In genomic region chr19:19385131-19385899, GRCh38 we compare ENCODE assay signal across 8 cellular contexts. TPM values are rescaled to one million over a fixed set of nuclear protein-coding genes. Genes with fewer than 3 reads are reported as not detected.
DNase-seq lines count a peak whose midpoint lies in the region; ATAC-seq and TF ChIP-seq lines count a peak whose summit lies in the region.

No MANE protein-coding gene starts in this region.

- H3K27me3 ChIP-seq in CD4-positive, alpha-beta memory T cell (ENCODE audit: insufficient read depth, low read length): no peaks in the 10 kb centered on the region
- H3K27me3 ChIP-seq in dorsolateral prefrontal cortex: no peaks in the 10 kb centered on the region
- no peaks in the 10 kb centered on the region for H3K27me3 ChIP-seq in right lobe of liver

- H3K27ac ChIP-seq in CD4-positive, alpha-beta memory T cell (ENCODE audit: low read depth, low read length): peak overlapping the region; percentile 85
- H3K27ac ChIP-seq in dorsolateral prefrontal cortex (peak overlapping the region in 44 of 59 donors; percentile 11 to 90 (median 69)), right lobe of liver (peak overlapping the region; percentile 53 to 87 (median 71))

- TF ChIP-seq CTCF in dorsolateral prefrontal cortex (IDR thresholded peaks at IDR 0.05 in 54 of 56, conservative IDR thresholded peaks at IDR 0.05 in 2 of 56; ENCODE audit: low read depth in 1 of 56, partially characterized antibody in 56 of 56) (peak in 44 of 56 donors; percentile 12 to 64 (median 38)), right lobe of liver (IDR thresholded peaks at IDR 0.05) (peak in 3 of 4 donors; percentile 21 to 29 (median 26))

- CTCF ChIA-PET in CD4-positive, alpha-beta memory T cell (lab: Charles Lee; ENCODE audit: partially characterized antibody): interaction anchor here (0.7 to 2.1 kb wide), 9 partner anchors 12 to 131 kb away, joined by 3 to 9 read pairs (median 4); partner anchors contain the start of genes GATAD2A and NDUFA13
- CTCF ChIA-PET in activated CD4-positive, alpha-beta memory T cell treated with anti-CD3 and anti-CD28 coated beads for 36 hours (lab: Charles Lee): interaction anchor here (0.6 to 1.7 kb wide), 8 partner anchors 11 to 105 kb away, joined by 3 to 8 read pairs (median 5); partner anchors contain the start of gene GATAD2A

- peaks cover 49% of the 10 kb centered on the region for H3K4me1 ChIP-seq in CD4-positive, alpha-beta memory T cell (ENCODE audit: insufficient read depth, low read length)
- peaks cover 0 to 31% (median 5%) of the 10 kb centered on the region in 4 donors for H3K4me1 ChIP-seq in right lobe of liver

- no peaks in the 10 kb centered on the region for H3K9me3 ChIP-seq in CD4-positive, alpha-beta memory T cell (ENCODE audit: control insufficient read depth in 1 of 2, low read length in 2 of 2)
- H3K9me3 ChIP-seq in right lobe of liver: no peaks in the 10 kb centered on the region

- ATAC-seq in GM19452 (IDR thresholded peaks at IDR 0.05; ENCODE audit: unreplicated experiment) (peak; percentile 90), HG03575 (IDR thresholded peaks at IDR 0.05; ENCODE audit: extremely low read depth, insufficient number of reproducible peaks, low FRiP score, unreplicated experiment) (peak; percentile 68), right lobe of liver (peak; percentile 95 to 98 (median 96))

- peaks cover 0 to 8% of the 10 kb centered on the region in 2 donors for H3K36me3 Mint-ChIP-seq in CD4-positive, alpha-beta memory T cell
- H3K36me3 Mint-ChIP-seq in activated CD4-positive, alpha-beta memory T cell treated with anti-CD3 and anti-CD28 coated beads for 36 hours: peaks cover 2% of the 10 kb centered on the region

- POLR2A ChIA-PET in CD4-positive, alpha-beta memory T cell (lab: Charles Lee; ENCODE audit: partially characterized antibody): interaction anchor here (0.6 to 2.1 kb wide), 19 partner anchors 9 to 803 kb away, joined by 3 to 49 read pairs (median 5); partner anchors contain the start of genes GATAD2A, NDUFA13 and TSSK6
- POLR2A ChIA-PET in activated CD4-positive, alpha-beta memory T cell treated with anti-CD3 and anti-CD28 coated beads for 36 hours (lab: Charles Lee): interaction anchor here (0.6 to 1.6 kb wide), 5 partner anchors 12 to 75 kb away, joined by 3 to 12 read pairs (median 5); partner anchors contain the start of genes GATAD2A and MAU2

- TF ChIP-seq POLR2A in right lobe of liver (IDR thresholded peaks at IDR 0.05): peak; percentile 54

- H3K36me3 ChIP-seq in CD4-positive, alpha-beta memory T cell (ENCODE audit: insufficient read depth, low read length): no peaks in the 10 kb centered on the region
- no peaks in the 10 kb centered on the region for H3K36me3 ChIP-seq in right lobe of liver

- peak; percentile 99 to 100 (median 99) for DNase-seq in CD4-positive, alpha-beta memory T cell
- DNase-seq in NCI-H82 (lab: John Stamatoyannopoulos, UW): peak; percentile 100
- DNase-seq in activated CD4-positive, alpha-beta memory T cell treated with anti-CD3 and anti-CD28 coated beads for 36 hours: peak; percentile 100
- peak; percentile 99 to 100 (median 100) for DNase-seq in dorsolateral prefrontal cortex
- DNase-seq in right lobe of liver: peak; percentile 100
- peak; percentile 100 for DNase-seq in stimulated activated CD4-positive, alpha-beta T cell treated with anti-CD3 and anti-CD28 coated beads, Interleukin-4, amount 100 ng/mL, for 24 hours

- WGBS in right lobe of liver (ENCODE audit: insufficient coverage, low coverage, low lambda C conversion rate, missing lambda C conversion rate): 0% methylated on average over 26 of the region's 75 CpGs

- H3K9me3 Mint-ChIP-seq in CD4-positive, alpha-beta memory T cell: no peaks in the 10 kb centered on the region
- H3K9me3 Mint-ChIP-seq in activated CD4-positive, alpha-beta memory T cell treated with anti-CD3 and anti-CD28 coated beads for 36 hours: no peaks in the 10 kb centered on the region

- intact Hi-C loops in CD4-positive, alpha-beta memory T cell (cut with micrococcal nuclease): loop anchor here (1.0 to 2.0 kb wide), 5 partner anchors 12 to 193 kb away; partner anchors contain the start of genes BORCS8, GATAD2A and RFXANK
- intact Hi-C loops in activated CD4-positive, alpha-beta memory T cell treated with anti-CD3 and anti-CD28 coated beads for 36 hours (cut with micrococcal nuclease): loop anchor here (1.0 kb wide), 5 partner anchors 20 to 104 kb away; partner anchors contain the start of genes GATAD2A, MAU2 and SUGP1
- intact Hi-C loops in dorsolateral prefrontal cortex (cut with DNase I): loop anchor here in 1 of 2 donors (2.0 kb wide), 1 partner anchor 19 kb away; the partner anchor contains the start of gene GATAD2A
- intact Hi-C loops in right lobe of liver (cut with DNase I): no loop called here

- H3K4me1 Mint-ChIP-seq in CD4-positive, alpha-beta memory T cell: peaks cover 25 to 47% (median 35%) of the 10 kb centered on the region in 4 donors
- H3K4me1 Mint-ChIP-seq in activated CD4-positive, alpha-beta memory T cell treated with anti-CD3 and anti-CD28 coated beads for 36 hours (ENCODE audit: low read depth): peaks cover 35% of the 10 kb centered on the region

- peak overlapping the region; percentile 52 to 57 for H3K4me3 ChIP-seq in CD4-positive, alpha-beta memory T cell (ENCODE audit: low read length in 2 of 2)
- peak overlapping the region; percentile 42 to 99 (median 82) for H3K4me3 ChIP-seq in dorsolateral prefrontal cortex
- H3K4me3 ChIP-seq in right lobe of liver: peak overlapping the region; percentile 74 to 83 (median 78)

- peak overlapping the region; percentile 90 to 97 (median 94) for H3K27ac Mint-ChIP-seq in CD4-positive, alpha-beta memory T cell
- peak overlapping the region; percentile 85 for H3K27ac Mint-ChIP-seq in activated CD4-positive, alpha-beta memory T cell treated with anti-CD3 and anti-CD28 coated beads for 36 hours

- H3K4me3 Mint-ChIP-seq in CD4-positive, alpha-beta memory T cell: peak overlapping the region; percentile 87 to 97 (median 94)
- peak overlapping the region; percentile 80 for H3K4me3 Mint-ChIP-seq in activated CD4-positive, alpha-beta memory T cell treated with anti-CD3 and anti-CD28 coated beads for 36 hours

- no peaks in the 10 kb centered on the region for H3K27me3 Mint-ChIP-seq in CD4-positive, alpha-beta memory T cell
- H3K27me3 Mint-ChIP-seq in activated CD4-positive, alpha-beta memory T cell treated with anti-CD3 and anti-CD28 coated beads for 36 hours: no peaks in the 10 kb centered on the region

RNA-seq across cellular contexts. Expression of gene GATAD2A, which starts 20.2 kb away (rescaled TPM):
- 100 to 1,000 TPM; 101 to 108 TPM for total RNA-seq in CD4-positive, alpha-beta memory T cell
- polyA plus RNA-seq in CD4-positive, alpha-beta memory T cell: 10 to 100 TPM in 1 of 2 donors, 1 to 10 TPM in 1; 3.8 to 30.6 TPM
- total RNA-seq in activated CD4-positive, alpha-beta memory T cell treated with anti-CD3 and anti-CD28 coated beads for 36 hours: 100 to 1,000 TPM; 114 TPM
- total RNA-seq in dorsolateral prefrontal cortex: 10 to 100 TPM; 27.7 to 72.8 (median 40.1) TPM
- 10 to 100 TPM; 23.9 to 59.6 (median 39.2) TPM for total RNA-seq in right lobe of liver

Comparison
In these comparisons a context has a peak if more than half of its experiments do, and no peak if none do; other contexts are left out.
1. Peak in every context shown above with its lines: DNase-seq, ATAC-seq, H3K4me3 ChIP-seq and H3K27ac ChIP-seq.
2. intact Hi-C loops: an anchor here in CD4-positive, alpha-beta memory T cell (1.0 to 2.0 kb wide) and activated CD4-positive, alpha-beta memory T cell treated with anti-CD3 and anti-CD28 coated beads for 36 hours (1.0 kb wide); none called in right lobe of liver.